Comparison of ENCODE assay signal across 30 cellular contexts in the genomic region with DNA sequence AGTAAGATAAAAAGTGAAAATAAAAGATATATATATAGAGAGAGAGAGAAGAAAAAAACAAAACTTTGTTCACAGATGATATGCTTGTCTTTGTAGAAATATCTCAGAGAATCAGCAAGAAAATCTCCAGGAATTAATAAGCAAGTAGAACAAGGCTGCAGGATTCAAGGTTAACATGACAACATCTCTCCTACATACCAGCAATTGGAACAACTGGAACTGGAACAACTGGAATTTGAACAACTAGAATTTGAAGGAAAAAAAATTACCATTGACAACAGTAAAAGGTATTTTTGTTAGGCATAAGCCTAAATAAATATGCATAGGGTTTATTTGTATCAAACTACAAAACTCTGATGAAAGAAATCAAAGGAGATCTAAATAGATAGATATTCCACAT.
"Had no signal": no experiment of that assay in that cellular context is flagged by ENCODE, and none has a peak within 500 bp of the region (broad histone marks: within the 10 kb centered on the region; RNA-seq: fewer than 3 reads in every experiment).

No MANE protein-coding gene starts in this region.

- H3K36me3 Mint-ChIP-seq: activated CD8-positive, alpha-beta memory T cell treated with anti-CD3 and anti-CD28 coated beads, Interleukin-2, amount 10 ng/mL, durations not matched to agents 7 days and 5 days had no signal

- H3K4me1 ChIP-seq: adrenal gland had no signal

- H3K36me3 ChIP-seq: adrenal gland, esophagus squamous epithelium had no signal

- ATAC-seq: activated CD4-positive, alpha-beta T cell treated with anti-CD3 and anti-CD28 coated beads for 36 hours; activated CD8-positive, alpha-beta memory T cell treated with anti-CD3 and anti-CD28 coated beads, Interleukin-2, amount 10 ng/mL, durations not matched to agents 7 days and 5 days; activated CD8-positive, alpha-beta T cell treated with anti-CD3 and anti-CD28 coated beads, Interleukin-2, amount 10 ng/mL, durations not matched to agents 7 days and 5 days; activated naive CD8-positive, alpha-beta T cell treated with anti-CD3 and anti-CD28 coated beads, Interleukin-2, amount 50 U/mL, for 24 hours; body of pancreas; T-helper 17 cell had no signal

- H3K27ac ChIP-seq: adrenal gland, body of pancreas, epithelial cell of prostate, esophagus squamous epithelium had no signal

- DNase-seq: activated CD4-positive, alpha-beta memory T cell treated with anti-CD3 and anti-CD28 coated beads for 36 hours; activated CD4-positive, alpha-beta T cell treated with anti-CD3 and anti-CD28 coated beads for 36 hours; activated CD4-positive, alpha-beta T cell treated with anti-CD3 and anti-CD28 coated beads, Interleukin-2, amount 10 ng/mL, durations not matched to agents 24 days and 14 days; activated CD4-positive, CD25-positive, alpha-beta regulatory T cell; activated CD4-positive, CD25-positive, alpha-beta regulatory T cell treated with anti-CD3 and anti-CD28 coated beads, Interleukin-2, amount 50 U/mL, for 72 hours; activated CD8-positive, alpha-beta memory T cell treated with anti-CD3 and anti-CD28 coated beads, Interleukin-2, amount 10 ng/mL, durations not matched to agents 7 days and 5 days; activated CD8-positive, alpha-beta memory T cell treated with anti-CD3 and anti-CD28 coated beads, Interleukin-2, amount 50 U/mL, for 4 hours; activated CD8-positive, alpha-beta T cell treated with anti-CD3 and anti-CD28 coated beads, Interleukin-2, amount 10 ng/mL, durations not matched to agents 7 days and 5 days; activated effector memory CD4-positive, alpha-beta T cell treated with anti-CD3 and anti-CD28 coated beads, Interleukin-2, amount 50 U/mL, for 16 hours; activated naive CD4-positive, alpha-beta T cell treated with anti-CD3 and anti-CD28 coated beads for 36 hours; activated naive CD8-positive, alpha-beta T cell treated with anti-CD3 and anti-CD28 coated beads for 36 hours; activated naive CD8-positive, alpha-beta T cell treated with anti-CD3 and anti-CD28 coated beads, Interleukin-2, amount 50 U/mL, for 24 hours; activated T-cell treated with anti-CD3 and anti-CD28 coated beads, Interleukin-2, amount 50 U/mL, for 1 hour; activated T-cell treated with anti-CD3 and anti-CD28 coated beads, Interleukin-2, amount 50 U/mL, for 48 hours; adrenal gland; amygdala; aorta; body of pancreas; caudate nucleus; effector CD8-positive, alpha-beta T cell; esophagus squamous epithelium; foreskin melanocyte; T-helper 1 cell; T-helper 17 cell; T1000 had no signal

- H3K9me3 ChIP-seq: adrenal gland, body of pancreas had no signal

- H3K27ac Mint-ChIP-seq: activated CD4-positive, alpha-beta memory T cell treated with anti-CD3 and anti-CD28 coated beads for 36 hours; activated CD4-positive, alpha-beta T cell treated with anti-CD3 and anti-CD28 coated beads for 36 hours; activated CD4-positive, alpha-beta T cell treated with anti-CD3 and anti-CD28 coated beads, Interleukin-2, amount 10 ng/mL, durations not matched to agents 24 days and 14 days; activated CD8-positive, alpha-beta memory T cell treated with anti-CD3 and anti-CD28 coated beads, Interleukin-2, amount 10 ng/mL, durations not matched to agents 7 days and 5 days; activated CD8-positive, alpha-beta T cell treated with anti-CD3 and anti-CD28 coated beads, Interleukin-2, amount 10 ng/mL, durations not matched to agents 7 days and 5 days; activated naive CD4-positive, alpha-beta T cell treated with anti-CD3 and anti-CD28 coated beads for 36 hours; activated naive CD4-positive, alpha-beta T cell treated with anti-CD3 and anti-CD28 coated beads, Interleukin-2, amount 50 U/mL, for 24 hours; activated naive CD8-positive, alpha-beta T cell treated with anti-CD3 and anti-CD28 coated beads for 36 hours; activated naive CD8-positive, alpha-beta T cell treated with anti-CD3 and anti-CD28 coated beads, Interleukin-2, amount 50 U/mL, for 24 hours; activated T-helper 1 cell treated with anti-CD3 and anti-CD28 coated beads, Interleukin-12 subunit alpha, Interleukin-12 subunit beta, Interleukin-2, Interleukin-4 antibody, amounts not matched to agents 30 ng/mL and 10 ng/mL and 1 ng/mL, durations not matched to agents 14 hours and 24 hours and 36 hours; activated T-helper 2 cell treated with anti-CD3 and anti-CD28 coated beads, Interferon-gamma antibody, Interleukin-2, Interleukin-4, amounts not matched to agents 10 μg/mL and 5 μg/mL and 100 μg/mL, durations not matched to agents 14 hours and 24 hours and 36 hours; T-helper 17 cell; T-helper 2 cell treated with Interferon-gamma antibody and Interleukin-4, amounts not matched to agents 5 μg/mL and 100 μg/mL, for 36 hours had no signal

- H3K4me3 Mint-ChIP-seq: activated CD4-positive, alpha-beta memory T cell treated with anti-CD3 and anti-CD28 coated beads for 36 hours; activated CD4-positive, alpha-beta T cell treated with anti-CD3 and anti-CD28 coated beads for 36 hours; activated CD4-positive, alpha-beta T cell treated with anti-CD3 and anti-CD28 coated beads, Interleukin-2, amount 10 ng/mL, durations not matched to agents 24 days and 14 days; activated CD8-positive, alpha-beta memory T cell treated with anti-CD3 and anti-CD28 coated beads, Interleukin-2, amount 10 ng/mL, durations not matched to agents 7 days and 5 days; activated CD8-positive, alpha-beta T cell treated with anti-CD3 and anti-CD28 coated beads, Interleukin-2, amount 10 ng/mL, durations not matched to agents 7 days and 5 days; activated naive CD4-positive, alpha-beta T cell treated with anti-CD3 and anti-CD28 coated beads for 36 hours; activated naive CD4-positive, alpha-beta T cell treated with anti-CD3 and anti-CD28 coated beads, Interleukin-2, amount 50 U/mL, for 24 hours; activated naive CD8-positive, alpha-beta T cell treated with anti-CD3 and anti-CD28 coated beads for 36 hours; activated naive CD8-positive, alpha-beta T cell treated with anti-CD3 and anti-CD28 coated beads, Interleukin-2, amount 50 U/mL, for 24 hours; activated T-helper 1 cell treated with anti-CD3 and anti-CD28 coated beads, Interleukin-12 subunit alpha, Interleukin-12 subunit beta, Interleukin-2, Interleukin-4 antibody, amounts not matched to agents 30 ng/mL and 10 ng/mL and 1 ng/mL, durations not matched to agents 14 hours and 24 hours and 36 hours; T-helper 17 cell; T-helper 2 cell treated with Interferon-gamma antibody and Interleukin-4, amounts not matched to agents 5 μg/mL and 100 μg/mL, for 36 hours had no signal

- H3K27me3 ChIP-seq: adrenal gland, body of pancreas, esophagus squamous epithelium had no signal

- H3K27me3 Mint-ChIP-seq: activated CD4-positive, alpha-beta T cell treated with anti-CD3 and anti-CD28 coated beads for 36 hours; activated naive CD4-positive, alpha-beta T cell treated with anti-CD3 and anti-CD28 coated beads, Interleukin-2, amount 50 U/mL, for 24 hours; T-helper 17 cell had no signal

- H3K4me3 ChIP-seq: adrenal gland, body of pancreas, esophagus squamous epithelium had no signal

- H3K4me1 Mint-ChIP-seq: activated CD4-positive, alpha-beta T cell treated with anti-CD3 and anti-CD28 coated beads for 36 hours; activated CD4-positive, alpha-beta T cell treated with anti-CD3 and anti-CD28 coated beads, Interleukin-2, amount 10 ng/mL, durations not matched to agents 24 days and 14 days; activated CD8-positive, alpha-beta memory T cell treated with anti-CD3 and anti-CD28 coated beads, Interleukin-2, amount 10 ng/mL, durations not matched to agents 7 days and 5 days; activated naive CD4-positive, alpha-beta T cell treated with anti-CD3 and anti-CD28 coated beads, Interleukin-2, amount 50 U/mL, for 24 hours; activated naive CD8-positive, alpha-beta T cell treated with anti-CD3 and anti-CD28 coated beads for 36 hours; activated naive CD8-positive, alpha-beta T cell treated with anti-CD3 and anti-CD28 coated beads, Interleukin-2, amount 50 U/mL, for 24 hours; T-helper 17 cell had no signal
